In the genomic region with DNA sequence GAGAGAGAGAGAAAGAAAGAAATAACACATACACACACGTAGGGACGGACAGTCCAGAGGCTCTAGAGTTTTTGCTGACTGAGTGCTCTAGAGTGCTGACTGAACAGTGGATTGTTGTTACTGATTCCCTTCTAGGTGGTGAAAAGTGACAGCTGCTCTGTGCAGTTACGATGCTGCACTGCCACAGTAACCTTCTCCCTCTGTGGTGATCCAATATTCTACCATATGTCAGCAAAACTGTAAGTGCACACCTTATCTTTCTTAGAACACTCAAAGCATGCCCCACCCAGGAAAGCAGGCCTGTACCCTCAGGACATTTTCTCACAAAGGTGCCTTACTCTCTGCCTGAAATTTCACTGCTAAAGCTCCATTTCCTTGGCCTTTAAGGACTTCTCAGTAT, we compare ENCODE assay signal across 27 cellular contexts.
"Had no signal": no experiment of that assay in that cellular context is flagged by ENCODE, and none has a peak within 500 bp of the region (broad histone marks: within the 10 kb centered on the region; RNA-seq: fewer than 3 reads in every experiment).

No MANE protein-coding gene starts in this region.

- DNase-seq: dermis blood vessel endothelial cell; effector memory CD4-positive, alpha-beta T cell; foreskin keratinocyte; heart left ventricle; kidney; mucosa of descending colon; naive B cell; sigmoid colon; stimulated activated CD4-positive, alpha-beta T cell treated with anti-CD3 and anti-CD28 coated beads, Interleukin-2, amount 100 ng/mL, for 24 hours; stimulated activated CD4-positive, alpha-beta T cell treated with anti-CD3 and anti-CD28 coated beads, Interleukin-4, amount 100 ng/mL, for 24 hours; stimulated activated naive CD8-positive, alpha-beta T cell treated with anti-CD3 and anti-CD28 coated beads, Interleukin-15, Interleukin-2, amounts not matched to agents 100 U/mL and 50 U/mL, for 24 hours; substantia nigra; testis; tibial artery; upper lobe of left lung had no signal

- H3K4me1 ChIP-seq: esophagus muscularis mucosa, foreskin keratinocyte, gastroesophageal sphincter, heart left ventricle, neural progenitor cell, parathyroid adenoma, sigmoid colon, testis, tibial artery, upper lobe of left lung had no signal

- FAIRE-seq: endothelial cell of umbilical vein, kidney, urothelium cell line had no signal

- H3K9me3 ChIP-seq: esophagus muscularis mucosa, heart left ventricle, sigmoid colon, testis, tibial artery, upper lobe of left lung had no signal

- H3K4me2 ChIP-seq: hepatocyte, neural progenitor cell had no signal

- ATAC-seq: foreskin keratinocyte; gastroesophageal sphincter; heart left ventricle; left lobe of liver; mucosa of descending colon; natural killer cell treated with Interleukin-12 subunit alpha and Interleukin-12 subunit beta and Interleukin-15 and Interleukin-18, amount 100 ng/mL, for 72 hours; stimulated activated effector memory CD8-positive, alpha-beta T cell treated with anti-CD3 and anti-CD28 coated beads, Interleukin-12 subunit alpha, Interleukin-12 subunit beta, amount 100 ng/mL, for 72 hours; stimulated activated naive CD8-positive, alpha-beta T cell treated with anti-CD3 and anti-CD28 coated beads, Interleukin-15, Interleukin-2, amounts not matched to agents 100 U/mL and 50 U/mL, for 24 hours had no signal

- H3K27ac ChIP-seq: coronary artery, esophagus muscularis mucosa, foreskin keratinocyte, gastroesophageal sphincter, heart left ventricle, hepatocyte, neural progenitor cell, parathyroid adenoma, sigmoid colon, testis, tibial artery, upper lobe of left lung had no signal

- H3K4me3 ChIP-seq: coronary artery, esophagus muscularis mucosa, gastroesophageal sphincter, heart left ventricle, hepatocyte, lung, mucosa of descending colon, neural progenitor cell, sigmoid colon, testis, tibial artery, upper lobe of left lung had no signal
